ENCODE assay signal across 2 cellular contexts in the genomic region with DNA sequence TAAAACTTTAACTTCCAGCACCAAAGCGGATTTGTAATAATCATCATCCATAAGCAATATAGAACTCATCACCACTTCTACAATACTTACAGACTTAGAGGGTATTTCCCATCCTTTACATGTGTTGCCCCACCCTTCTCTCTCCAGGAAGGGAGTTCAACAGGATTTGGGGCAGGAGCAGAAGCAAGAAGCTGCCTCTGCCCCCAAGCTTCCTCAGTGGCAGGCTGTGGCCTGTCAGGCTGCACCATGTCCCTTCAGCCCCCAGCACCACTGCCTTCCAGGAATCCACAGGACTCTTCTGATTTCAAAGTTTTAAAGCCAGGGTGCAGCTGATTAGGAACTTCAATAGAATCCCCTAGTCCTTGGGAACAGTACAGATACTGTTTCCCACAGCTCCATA.
TF ChIP-seq lines count a peak whose summit lies in the region.

No MANE protein-coding gene starts in this region.

TF ChIP-seq in GM23338, 12 proteins besides CTCF, POLR2A, EP300 and RAD21 (continued from another document):
- TF ChIP-seq, protein P1, sequence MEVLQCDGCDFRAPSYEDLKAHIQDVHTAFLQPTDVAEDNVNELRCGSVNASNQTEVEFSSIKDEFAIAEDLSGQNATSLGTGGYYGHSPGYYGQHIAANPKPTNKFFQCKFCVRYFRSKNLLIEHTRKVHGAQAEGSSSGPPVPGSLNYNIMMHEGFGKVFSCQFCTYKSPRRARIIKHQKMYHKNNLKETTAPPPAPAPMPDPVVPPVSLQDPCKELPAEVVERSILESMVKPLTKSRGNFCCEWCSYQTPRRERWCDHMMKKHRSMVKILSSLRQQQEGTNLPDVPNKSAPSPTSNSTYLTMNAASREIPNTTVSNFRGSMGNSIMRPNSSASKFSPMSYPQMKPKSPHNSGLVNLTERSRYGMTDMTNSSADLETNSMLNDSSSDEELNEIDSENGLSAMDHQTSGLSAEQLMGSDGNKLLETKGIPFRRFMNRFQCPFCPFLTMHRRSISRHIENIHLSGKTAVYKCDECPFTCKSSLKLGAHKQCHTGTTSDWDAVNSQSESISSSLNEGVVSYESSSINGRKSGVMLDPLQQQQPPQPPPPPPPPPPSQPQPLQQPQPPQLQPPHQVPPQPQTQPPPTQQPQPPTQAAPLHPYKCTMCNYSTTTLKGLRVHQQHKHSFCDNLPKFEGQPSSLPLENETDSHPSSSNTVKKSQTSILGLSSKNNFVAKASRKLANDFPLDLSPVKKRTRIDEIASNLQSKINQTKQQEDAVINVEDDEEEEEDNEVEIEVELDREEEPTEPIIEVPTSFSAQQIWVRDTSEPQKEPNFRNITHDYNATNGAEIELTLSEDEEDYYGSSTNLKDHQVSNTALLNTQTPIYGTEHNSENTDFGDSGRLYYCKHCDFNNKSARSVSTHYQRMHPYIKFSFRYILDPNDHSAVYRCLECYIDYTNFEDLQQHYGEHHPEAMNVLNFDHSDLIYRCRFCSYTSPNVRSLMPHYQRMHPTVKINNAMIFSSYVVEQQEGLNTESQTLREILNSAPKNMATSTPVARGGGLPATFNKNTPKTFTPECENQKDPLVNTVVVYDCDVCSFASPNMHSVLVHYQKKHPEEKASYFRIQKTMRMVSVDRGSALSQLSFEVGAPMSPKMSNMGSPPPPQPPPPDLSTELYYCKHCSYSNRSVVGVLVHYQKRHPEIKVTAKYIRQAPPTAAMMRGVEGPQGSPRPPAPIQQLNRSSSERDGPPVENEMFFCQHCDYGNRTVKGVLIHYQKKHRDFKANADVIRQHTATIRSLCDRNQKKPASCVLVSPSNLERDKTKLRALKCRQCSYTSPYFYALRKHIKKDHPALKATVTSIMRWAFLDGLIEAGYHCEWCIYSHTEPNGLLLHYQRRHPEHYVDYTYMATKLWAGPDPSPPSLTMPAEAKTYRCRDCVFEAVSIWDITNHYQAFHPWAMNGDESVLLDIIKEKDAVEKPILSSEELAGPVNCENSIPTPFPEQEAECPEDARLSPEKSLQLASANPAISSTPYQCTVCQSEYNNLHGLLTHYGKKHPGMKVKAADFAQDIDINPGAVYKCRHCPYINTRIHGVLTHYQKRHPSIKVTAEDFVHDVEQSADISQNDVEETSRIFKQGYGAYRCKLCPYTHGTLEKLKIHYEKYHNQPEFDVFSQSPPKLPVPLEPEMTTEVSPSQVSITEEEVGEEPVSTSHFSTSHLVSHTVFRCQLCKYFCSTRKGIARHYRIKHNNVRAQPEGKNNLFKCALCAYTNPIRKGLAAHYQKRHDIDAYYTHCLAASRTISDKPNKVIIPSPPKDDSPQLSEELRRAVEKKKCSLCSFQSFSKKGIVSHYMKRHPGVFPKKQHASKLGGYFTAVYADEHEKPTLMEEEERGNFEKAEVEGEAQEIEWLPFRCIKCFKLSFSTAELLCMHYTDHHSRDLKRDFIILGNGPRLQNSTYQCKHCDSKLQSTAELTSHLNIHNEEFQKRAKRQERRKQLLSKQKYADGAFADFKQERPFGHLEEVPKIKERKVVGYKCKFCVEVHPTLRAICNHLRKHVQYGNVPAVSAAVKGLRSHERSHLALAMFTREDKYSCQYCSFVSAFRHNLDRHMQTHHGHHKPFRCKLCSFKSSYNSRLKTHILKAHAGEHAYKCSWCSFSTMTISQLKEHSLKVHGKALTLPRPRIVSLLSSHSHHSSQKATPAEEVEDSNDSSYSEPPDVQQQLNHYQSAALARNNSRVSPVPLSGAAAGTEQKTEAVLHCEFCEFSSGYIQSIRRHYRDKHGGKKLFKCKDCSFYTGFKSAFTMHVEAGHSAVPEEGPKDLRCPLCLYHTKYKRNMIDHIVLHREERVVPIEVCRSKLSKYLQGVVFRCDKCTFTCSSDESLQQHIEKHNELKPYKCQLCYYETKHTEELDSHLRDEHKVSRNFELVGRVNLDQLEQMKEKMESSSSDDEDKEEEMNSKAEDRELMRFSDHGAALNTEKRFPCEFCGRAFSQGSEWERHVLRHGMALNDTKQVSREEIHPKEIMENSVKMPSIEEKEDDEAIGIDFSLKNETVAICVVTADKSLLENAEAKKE (CRISPR knock-in tag; IDR thresholded peaks at IDR 0.05) = no peak
- TF ChIP-seq ZNF331 (CRISPR knock-in tag; IDR thresholded peaks at IDR 0.05; ENCODE audit: low read depth) (no peak), JUNB (IDR thresholded peaks at IDR 0.05; ENCODE audit: unreplicated experiment) (no peak), ZNF114 (CRISPR knock-in tag; IDR thresholded peaks at IDR 0.05) (no peak), EZH2 (IDR thresholded peaks at IDR 0.05; ENCODE audit: low read depth, unreplicated experiment) (no peak), POLR2AphosphoS5 (IDR thresholded peaks at IDR 0.05; ENCODE audit: low read depth) (no peak)
- TF ChIP-seq, protein P2, sequence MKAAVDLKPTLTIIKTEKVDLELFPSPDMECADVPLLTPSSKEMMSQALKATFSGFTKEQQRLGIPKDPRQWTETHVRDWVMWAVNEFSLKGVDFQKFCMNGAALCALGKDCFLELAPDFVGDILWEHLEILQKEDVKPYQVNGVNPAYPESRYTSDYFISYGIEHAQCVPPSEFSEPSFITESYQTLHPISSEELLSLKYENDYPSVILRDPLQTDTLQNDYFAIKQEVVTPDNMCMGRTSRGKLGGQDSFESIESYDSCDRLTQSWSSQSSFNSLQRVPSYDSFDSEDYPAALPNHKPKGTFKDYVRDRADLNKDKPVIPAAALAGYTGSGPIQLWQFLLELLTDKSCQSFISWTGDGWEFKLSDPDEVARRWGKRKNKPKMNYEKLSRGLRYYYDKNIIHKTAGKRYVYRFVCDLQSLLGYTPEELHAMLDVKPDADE (IDR thresholded peaks at IDR 0.05) = no peak

TF ChIP-seq in WTC11, 78 proteins besides CTCF, POLR2A, EP300 and RAD21 (continued from another document):
- TF ChIP-seq, protein P3, sequence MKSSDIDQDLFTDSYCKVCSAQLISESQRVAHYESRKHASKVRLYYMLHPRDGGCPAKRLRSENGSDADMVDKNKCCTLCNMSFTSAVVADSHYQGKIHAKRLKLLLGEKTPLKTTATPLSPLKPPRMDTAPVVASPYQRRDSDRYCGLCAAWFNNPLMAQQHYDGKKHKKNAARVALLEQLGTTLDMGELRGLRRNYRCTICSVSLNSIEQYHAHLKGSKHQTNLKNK (CRISPR knock-in tag; IDR thresholded peaks at IDR 0.05) = no peak
- TF ChIP-seq JUN (CRISPR knock-in tag; IDR thresholded peaks at IDR 0.05) (no peak), NR1H2 (CRISPR knock-in tag; IDR thresholded peaks at IDR 0.05) (no peak), NFE2L1 (CRISPR knock-in tag; IDR thresholded peaks at IDR 0.05) (no peak)
